Comparison of ENCODE assay signal across 9 cellular contexts in genomic region chr6:95431637-95432228, GRCh38.
A peak's percentile ranks its signal among the peaks of the same experiment; 100 is the strongest.
DNase-seq lines count a peak whose midpoint lies in the region; ATAC-seq, FAIRE-seq and TF ChIP-seq lines count a peak whose summit lies in the region.
"Had no signal": no experiment of that assay in that cellular context is flagged by ENCODE, and none has a peak within 500 bp of the region (broad histone marks: within the 10 kb centered on the region; RNA-seq: fewer than 3 reads in every experiment).

No MANE protein-coding gene starts in this region.

- no peaks in the 10 kb centered on the region for H3K79me2 ChIP-seq in keratinocyte (ENCODE audit: control insufficient read depth, insufficient read depth, low read length)

- intact Hi-C loops in natural killer cell (cut with micrococcal nuclease): no loop called here

- no peak overlapping the region for H3K27ac Mint-ChIP-seq in natural killer cell
- no peak overlapping the region for H3K27ac Mint-ChIP-seq in natural killer cell treated with Interleukin-12 subunit alpha and Interleukin-12 subunit beta and Interleukin-15 and Interleukin-18, amount 100 ng/mL, for 72 hours

- TF ChIP-seq CTCF in natural killer cell (IDR thresholded peaks at IDR 0.05) (peak; percentile 66), astrocyte of the cerebellum (IDR thresholded peaks at IDR 0.05; ENCODE audit: low read depth, low read length, missing control alignments) (peak; percentile 57), keratinocyte (optimal IDR thresholded peaks at IDR 0.05 in 1 of 3, IDR thresholded peaks at IDR 0.05 in 1 of 3, conservative IDR thresholded peaks at IDR 0.05 in 1 of 3; ENCODE audit: extremely low read depth in 1 of 3, insufficient read depth in 2 of 3, low read length in 3 of 3) (peak in 2 of 3 experiments; percentile 29 to 47)

- H3K4me1 ChIP-seq in NT2/D1 (ENCODE audit: insufficient read depth, insufficient read length): no peaks in the 10 kb centered on the region
- no peaks in the 10 kb centered on the region for H3K4me1 ChIP-seq in keratinocyte (ENCODE audit: control insufficient read depth, extremely low read depth, insufficient read depth, low read length)

- no peak overlapping the region for H3K4me2 ChIP-seq in keratinocyte (ENCODE audit: control insufficient read depth, extremely low read depth, insufficient read depth, low read depth, low read length)

- dilution Hi-C loops in keratinocyte (cut with MboI; ENCODE audit: extremely low pct_ligation_motif_present, low sequenced_read_pairs): no loop called here

- H2AFZ ChIP-seq in keratinocyte (ENCODE audit: control insufficient read depth, low read length): no peak overlapping the region

- no peaks in the 10 kb centered on the region for H3K27me3 Mint-ChIP-seq in natural killer cell (ENCODE audit: low read depth in 2 of 2)
- no peaks in the 10 kb centered on the region for H3K27me3 Mint-ChIP-seq in natural killer cell treated with Interleukin-12 subunit alpha and Interleukin-12 subunit beta and Interleukin-15 and Interleukin-18, amount 100 ng/mL, for 72 hours

- no peak for ATAC-seq in natural killer cell
- ATAC-seq in natural killer cell treated with Interleukin-12 subunit alpha and Interleukin-12 subunit beta and Interleukin-15 and Interleukin-18, amount 100 ng/mL, for 72 hours: no peak
- ATAC-seq in HG03354 (IDR thresholded peaks at IDR 0.05; ENCODE audit: poor library complexity, severe bottlenecking, unreplicated experiment): peak; percentile 72

- H3K27me3 ChIP-seq in NT2/D1 (ENCODE audit: insufficient read depth, insufficient read length) (no peaks in the 10 kb centered on the region), keratinocyte (ENCODE audit: control insufficient read depth, extremely low read depth, insufficient read depth, low read length) (no peaks in the 10 kb centered on the region)

- H3K4me3 ChIP-seq in NT2/D1 (ENCODE audit: insufficient read length, low read depth): no peak overlapping the region
- no peak overlapping the region for H3K4me3 ChIP-seq in astrocyte of the cerebellum (ENCODE audit: low read depth, low read length)
- H3K4me3 ChIP-seq in keratinocyte (ENCODE audit: control insufficient read depth in 2 of 3, extremely low read depth in 1 of 3, insufficient read depth in 2 of 3, low read depth in 1 of 3, low read length in 3 of 3): no peak overlapping the region

- no peaks in the 10 kb centered on the region for H3K9me1 ChIP-seq in keratinocyte (ENCODE audit: control insufficient read depth, extremely low read depth, insufficient read depth, low read length)

- H3K36me3 Mint-ChIP-seq in natural killer cell: no peaks in the 10 kb centered on the region
- no peaks in the 10 kb centered on the region for H3K36me3 Mint-ChIP-seq in natural killer cell treated with Interleukin-12 subunit alpha and Interleukin-12 subunit beta and Interleukin-15 and Interleukin-18, amount 100 ng/mL, for 72 hours

- no peaks in the 10 kb centered on the region for H3K4me1 Mint-ChIP-seq in natural killer cell
- no peaks in the 10 kb centered on the region for H3K4me1 Mint-ChIP-seq in natural killer cell treated with Interleukin-12 subunit alpha and Interleukin-12 subunit beta and Interleukin-15 and Interleukin-18, amount 100 ng/mL, for 72 hours (ENCODE audit: low read depth in 2 of 2)

- DNase-seq in natural killer cell (no peak), NT2/D1 (ENCODE audit: low read depth, low spot score) (peak; percentile 16), astrocyte of the cerebellum (ENCODE audit: low read depth) (peak; percentile 34), keratinocyte (ENCODE audit: low read depth, low spot score) (no peak)
- DNase-seq in natural killer cell treated with Interleukin-12 subunit alpha and Interleukin-12 subunit beta and Interleukin-15 and Interleukin-18, amount 100 ng/mL, for 72 hours (ENCODE audit: low spot score): no peak
- DNase-seq in stimulated activated naive CD4-positive, alpha-beta T cell treated with Interleukin-2 at 50 U/mL for 16 hours (lab: John Stamatoyannopoulos, UW): peak; percentile 1
- DNase-seq in activated CD4-positive, CD25-positive, alpha-beta regulatory T cell treated with anti-CD3 and anti-CD28 coated beads, Interleukin-2, amount 50 U/mL, for 72 hours: no peak

- no peak for FAIRE-seq in keratinocyte (lab: Jason Lieb, UNC)

- H4K20me1 ChIP-seq in keratinocyte (ENCODE audit: control insufficient read depth, extremely low read depth, insufficient read depth, low read length): no peaks in the 10 kb centered on the region

- H3K9ac ChIP-seq in NT2/D1 (ENCODE audit: insufficient read length, low read depth) (no peak overlapping the region), keratinocyte (ENCODE audit: control insufficient read depth, extremely low read depth, insufficient read depth, low read length) (no peak overlapping the region)

- H3K9me3 Mint-ChIP-seq in natural killer cell: peaks cover 0 to 2% of the 10 kb centered on the region in 2 donors
- H3K9me3 Mint-ChIP-seq in natural killer cell treated with Interleukin-12 subunit alpha and Interleukin-12 subunit beta and Interleukin-15 and Interleukin-18, amount 100 ng/mL, for 72 hours: no peaks in the 10 kb centered on the region

- H3K36me3 ChIP-seq in NT2/D1 (ENCODE audit: insufficient read depth, insufficient read length, low read length) (no peaks in the 10 kb centered on the region), keratinocyte (ENCODE audit: control insufficient read depth in 2 of 2, extremely low read depth in 1 of 2, insufficient read depth in 2 of 2, low read length in 2 of 2) (no peaks in the 10 kb centered on the region)

- no peak overlapping the region for H3K4me3 Mint-ChIP-seq in natural killer cell
- H3K4me3 Mint-ChIP-seq in natural killer cell treated with Interleukin-12 subunit alpha and Interleukin-12 subunit beta and Interleukin-15 and Interleukin-18, amount 100 ng/mL, for 72 hours: no peak overlapping the region

- H3K27ac ChIP-seq in keratinocyte (ENCODE audit: control insufficient read depth, insufficient read depth, low read length): no peak overlapping the region
- H3K27ac ChIP-seq: epithelial cell of prostate had no signal

- H3K9me3 ChIP-seq in NT2/D1 (ENCODE audit: insufficient read depth, low read length): no peaks in the 10 kb centered on the region
- H3K9me3 ChIP-seq in keratinocyte (ENCODE audit: control insufficient read depth, low read depth, low read length): no peaks in the 10 kb centered on the region

- in situ Hi-C loops in astrocyte of the cerebellum (cut with HindIII; ENCODE audit: low sequenced_read_pairs): no loop called here

Comparison
In these comparisons a context has a peak if more than half of its experiments do, and no peak if none do; other contexts are left out.
1. DNase-seq: peak in NT2/D1 (single experiment), astrocyte of the cerebellum (single experiment) and stimulated activated naive CD4-positive, alpha-beta T cell treated with Interleukin-2 at 50 U/mL for 16 hours (single experiment); none in natural killer cell (single experiment), natural killer cell treated with Interleukin-12 subunit alpha and Interleukin-12 subunit beta and Interleukin-15 and Interleukin-18, amount 100 ng/mL, for 72 hours (single experiment), keratinocyte (single experiment) and activated CD4-positive, CD25-positive, alpha-beta regulatory T cell treated with anti-CD3 and anti-CD28 coated beads, Interleukin-2, amount 50 U/mL, for 72 hours (single experiment).
2. Peak in every context shown above with its lines, with median percentiles within 50 percentile points of each other: CTCF ChIP-seq.